12 cellular contexts compared by ENCODE assay signal in genomic region chr16:19210968-19211367, GRCh38. TPM values are rescaled to one million over a fixed set of nuclear protein-coding genes. Genes with fewer than 3 reads are reported as not detected.
A peak's percentile ranks its signal among the peaks of the same experiment; 100 is the strongest.
DNase-seq lines count a peak whose midpoint lies in the region; ATAC-seq, FAIRE-seq and TF ChIP-seq lines count a peak whose summit lies in the region.
"Had no signal": no experiment of that assay in that cellular context is flagged by ENCODE, and none has a peak within 500 bp of the region (broad histone marks: within the 10 kb centered on the region; RNA-seq: fewer than 3 reads in every experiment).

No MANE protein-coding gene starts in this region.

- no peak for TF ChIP-seq POLR2A in H1 (IDR thresholded peaks at IDR 0.05; ENCODE audit: control extremely low read depth in 1 of 2, low read depth in 2 of 2, low read length in 2 of 2)

- H3K79me1 ChIP-seq in H1 (ENCODE audit: low read depth, low read length): no peaks in the 10 kb centered on the region

- H2AK5ac ChIP-seq in H1 (ENCODE audit: low read depth, low read length): no peak overlapping the region

- no peak for TF ChIP-seq EP300 in H1 (IDR thresholded peaks at IDR 0.05; ENCODE audit: borderline replicate concordance in 1 of 2, low read depth in 2 of 2, low read length in 2 of 2)

- H2BK15ac ChIP-seq in H1 (ENCODE audit: low read length): no peak overlapping the region

- no peaks in the 10 kb centered on the region for H3K36me3 ChIP-seq in H1 (ENCODE audit: control insufficient read depth in 2 of 4, insufficient read depth in 4 of 4, low read length in 3 of 4)

- H3K18ac ChIP-seq in H1 (ENCODE audit: extremely low read depth, low read length): no peak overlapping the region

- CTCF ChIA-PET in H1 (lab: Charles Lee; ENCODE audit: partially characterized antibody): interaction anchor here (1.1 to 1.5 kb wide), 4 partner anchors 13 to 165 kb away, joined by 3 to 6 read pairs (median 4); no protein-coding TSS in a partner anchor

- peaks cover 3% of the 10 kb centered on the region; the same call in 1 of the 2 replicates for H3K23me2 ChIP-seq in H1 (ENCODE audit: low read depth, low read length)

- peak overlapping the region; percentile 88; the same call in 1 of the 2 replicates for H2BK12ac ChIP-seq in H1 (ENCODE audit: low read depth, low read length)

- H4K20me1 ChIP-seq in H1 (replicated peaks in 1 of 2; ENCODE audit: control insufficient read depth in 1 of 2, insufficient read depth in 2 of 2, low read length in 2 of 2): no peaks in the 10 kb centered on the region

- peak overlapping the region; percentile 60 for H3K4ac ChIP-seq in H1 (replicated peaks; ENCODE audit: insufficient read length, low read depth, low read length)

- peak overlapping the region; percentile 46 for H4K91ac ChIP-seq in H1 (replicated peaks; ENCODE audit: insufficient read length, low read length)

- H3K56ac ChIP-seq in H1 (replicated peaks; ENCODE audit: insufficient read length, low read depth, low read length): no peak overlapping the region

- WGBS in H1 (ENCODE audit: extremely low coverage in 1 of 2, insufficient coverage in 1 of 2, insufficient read length in 1 of 2, insufficient replicate concordance in 2 of 2, low coverage in 1 of 2, low lambda C conversion rate in 2 of 2, missing lambda C conversion rate in 1 of 2), 2 experiments: 88% methylated on average over 12 of the region's 12 CpGs; no CpG with 5 or more reads in 1 of the 2 experiments

- no peak overlapping the region for H3K23ac ChIP-seq in H1 (ENCODE audit: insufficient read length)

- no peak overlapping the region for H2BK20ac ChIP-seq in H1 (ENCODE audit: low read length)

- H3K4me2 ChIP-seq in H1 (ENCODE audit: insufficient read depth in 1 of 2, low read depth in 2 of 2, low read length in 2 of 2): no peak overlapping the region

- no peak for TF ChIP-seq RAD21 in H1 (IDR thresholded peaks at IDR 0.05 in 1 of 2, conservative IDR thresholded peaks at IDR 0.05 in 1 of 2; ENCODE audit: low read depth in 2 of 2, low read length in 2 of 2)

- H3K27me3 ChIP-seq in H1 (replicated peaks in 1 of 4; ENCODE audit: control insufficient read depth in 3 of 4, extremely low read depth in 1 of 4, insufficient read depth in 3 of 4, low read length in 3 of 4): no peaks in the 10 kb centered on the region

- POLR2A ChIA-PET in H1 (lab: Charles Lee; ENCODE audit: partially characterized antibody): no interaction called here

- H4K8ac ChIP-seq in H1 (ENCODE audit: extremely low read depth, insufficient read depth, low read length): 0 out of 2 replicates have a peak overlapping the region, but pooled peaks have one; percentile 14

- no peak overlapping the region for H3K14ac ChIP-seq in H1 (ENCODE audit: insufficient read length)

- no peak overlapping the region for H2BK5ac ChIP-seq in H1 (ENCODE audit: low read depth, low read length)

- H3K4me1 ChIP-seq in H1 (replicated peaks in 1 of 4; ENCODE audit: control insufficient read depth in 3 of 4, insufficient read depth in 4 of 4, low read length in 3 of 4): peaks cover 0 to 5% (median 0%) of the 10 kb centered on the region in 4 experiments; a peak in 3 of 7 replicates

- in situ Hi-C loops in GM13977 (cut with MboI; ENCODE audit: low pct_unique_long_range_greater_than_20kb, low sequenced_read_pairs, unreplicated experiment): no loop called here

- DNase-seq in GM13977 (ENCODE audit: low spot score) (peak; percentile 49), H1 (ENCODE audit: low read depth in 1 of 2, low spot score in 2 of 2) (no peak), HK-2 (ENCODE audit: unreplicated experiment) (no peak), foreskin fibroblast (no peak), 8988T (no peak), GDM1 (lab: John Stamatoyannopoulos, UW) (no peak)
- DNase-seq: activated naive CD8-positive, alpha-beta T cell treated with anti-CD3 and anti-CD28 coated beads, Interleukin-2, amount 10 ng/mL, durations not matched to agents 7 days and 5 days; left cardiac atrium; NCI-H2081; stimulated activated naive CD4-positive, alpha-beta T cell treated with Interleukin-2 at 50 U/mL for 16 hours had no signal

- FAIRE-seq in H1 (lab: Jason Lieb, UNC): no peak

- 0 out of 4 replicates have a peak, but pooled peaks cover 0 to 4% of the 10 kb centered on the region in 2 experiments for H3K9me3 ChIP-seq in H1 (ENCODE audit: insufficient read depth in 2 of 2, low read depth in 1 of 2, low read length in 1 of 2)

- H4K5ac ChIP-seq in H1 (ENCODE audit: insufficient read length, low read depth, low read length): no peak overlapping the region

- no peak overlapping the region for H2BK120ac ChIP-seq in H1 (replicated peaks; ENCODE audit: low read depth, low read length)

- no peak for TF ChIP-seq CTCF in GM13977 (IDR thresholded peaks at IDR 0.05; ENCODE audit: extremely low read depth, insufficient read depth, missing control alignments)
- no peak for TF ChIP-seq CTCF in H1 (IDR thresholded peaks at IDR 0.05; ENCODE audit: control extremely low read depth in 1 of 3, insufficient read depth in 1 of 3, low read depth in 1 of 3, low read length in 3 of 3)
- no peak for TF ChIP-seq CTCF in foreskin fibroblast (IDR thresholded peaks at IDR 0.05; ENCODE audit: low read depth, low read length)

- no peaks in the 10 kb centered on the region for H3K79me2 ChIP-seq in H1 (ENCODE audit: control insufficient read depth in 1 of 2, insufficient read depth in 2 of 2, low read length in 2 of 2)

- H2AFZ ChIP-seq in H1 (ENCODE audit: low read length): no peak overlapping the region

- ATAC-seq in GM21528 (IDR thresholded peaks at IDR 0.05; ENCODE audit: low FRiP score, unreplicated experiment) (peak; percentile 55), HG03442 (IDR thresholded peaks at IDR 0.05; ENCODE audit: unreplicated experiment) (peak; percentile 39)
- ATAC-seq: left cardiac atrium had no signal

- no peak overlapping the region for H3K27ac ChIP-seq in H1 (ENCODE audit: low read depth, low read length)

- H3K4me3 ChIP-seq in H1 (ENCODE audit: extremely low read depth in 1 of 4, insufficient read depth in 2 of 4, low read depth in 3 of 4, low read length in 4 of 4) (no peak overlapping the region), foreskin fibroblast (ENCODE audit: low read depth in 1 of 2, low read length in 2 of 2) (no peak overlapping the region)

- H3K9ac ChIP-seq in H1 (replicated peaks in 1 of 4; ENCODE audit: extremely low read depth in 1 of 4, low read depth in 3 of 4, low read length in 3 of 4): no peak overlapping the region

TF ChIP-seq in H1, 55 proteins besides CTCF, POLR2A, EP300 and RAD21:
- no peak for TF ChIP-seq GTF2F1 (IDR thresholded peaks at IDR 0.05; ENCODE audit: borderline replicate concordance, low read depth, low read length)

RNA-seq across cellular contexts. Expression of gene SYT17, which starts 42.9 kb away (rescaled TPM):
- total RNA-seq in H1 (2021; fragmentation: NEBNext Ultra II Directional; extraction: Animal tissue kit (Norgen Biotek cat#: 25700)): 5.6 and 5.8 TPM in 2 replicates
- 18.1 and 26.6 TPM in 2 replicates for polyA plus RNA-seq in H1 (2011; rRNA removed)
- 13.5 TPM for polyA plus RNA-seq in H1 (2011; cell fraction: cytosol; rRNA removed)
- polyA plus RNA-seq in H1 (2011; cell fraction: nucleus; rRNA removed): 30.8 TPM
- 3.8 to 6.5 TPM (median 5.6 TPM) in 4 replicates for polyA plus RNA-seq in H1 (2012, experiment 1 of 2)
- 4.8 TPM for polyA plus RNA-seq in H1 (2012, experiment 2 of 2)
- 3.1 TPM for polyA plus RNA-seq in H1 (2013, experiment 1 of 2)
- 3.5 TPM for polyA plus RNA-seq in H1 (2013, experiment 2 of 2)
- polyA minus RNA-seq in H1 (2011; rRNA and poly(A)+ RNA removed): 17.6 and 18.5 TPM in 2 replicates
- polyA minus RNA-seq in H1 (2011; cell fraction: cytosol; rRNA and poly(A)+ RNA removed): 4.4 TPM
- 12.7 TPM for polyA minus RNA-seq in H1 (2011; cell fraction: nucleus; rRNA and poly(A)+ RNA removed)
- total RNA-seq: activated naive CD8-positive, alpha-beta T cell treated with anti-CD3 and anti-CD28 coated beads, Interleukin-2, amount 10 ng/mL, durations not matched to agents 7 days and 5 days had no signal
